Comparison of ENCODE assay signal across 29 cellular contexts in the genomic region with DNA sequence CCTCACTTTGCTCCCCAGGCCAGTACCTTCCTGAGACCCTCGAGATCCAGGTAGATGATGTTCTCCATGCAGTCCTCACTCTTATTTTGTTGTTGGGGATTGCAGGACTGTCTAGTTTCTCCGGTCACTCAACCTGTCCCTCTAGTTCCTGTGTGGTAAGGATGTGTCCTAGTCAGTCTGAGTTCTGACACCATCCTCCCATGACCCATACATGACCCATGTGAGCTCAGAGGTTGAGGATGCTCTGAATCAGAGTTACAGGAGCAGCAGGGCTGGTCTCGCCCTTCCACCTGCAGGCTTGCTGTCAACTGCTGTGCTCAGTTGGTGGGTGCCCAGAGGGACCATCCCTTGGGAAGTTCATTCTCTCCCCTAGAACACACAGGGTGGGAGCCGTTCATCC. TPM values are rescaled to one million over a fixed set of nuclear protein-coding genes. Genes with fewer than 3 reads are reported as not detected.
"Had no signal": no experiment of that assay in that cellular context is flagged by ENCODE, and none has a peak within 500 bp of the region (broad histone marks: within the 10 kb centered on the region; RNA-seq: fewer than 3 reads in every experiment).

No MANE protein-coding gene starts in this region.

- H3K27me3 ChIP-seq: ascending aorta, breast epithelium, dorsolateral prefrontal cortex, foreskin keratinocyte, gastrocnemius medialis, heart left ventricle had no signal

- H3K4me1 ChIP-seq: ascending aorta, breast epithelium, foreskin keratinocyte, gastrocnemius medialis, heart left ventricle had no signal

- DNase-seq: activated B cell treated with CpG ODN at 0.5 μM for 24 hours; activated CD4-positive, alpha-beta memory T cell treated with anti-CD3 and anti-CD28 coated beads for 36 hours; activated CD4-positive, alpha-beta T cell treated with anti-CD3 and anti-CD28 coated beads for 36 hours; activated CD4-positive, alpha-beta T cell treated with anti-CD3 and anti-CD28 coated beads, Interleukin-2, amount 10 ng/mL, durations not matched to agents 24 days and 14 days; activated CD8-positive, alpha-beta memory T cell treated with anti-CD3 and anti-CD28 coated beads, Interleukin-2, amount 50 U/mL, for 48 hours; activated gamma-delta T cell treated with Interleukin-2 at 50 U/mL for 16 hours; activated naive CD4-positive, alpha-beta T cell treated with anti-CD3 and anti-CD28 coated beads, Interleukin-2, amount 50 U/mL, for 16 hours; activated naive CD4-positive, alpha-beta T cell treated with Interleukin-2 at 50 U/mL for 16 hours; activated T-cell treated with anti-CD3 and anti-CD28 coated beads for 4 hours; activated T-cell treated with anti-CD3 and anti-CD28 coated beads, Interleukin-2, amount 50 U/mL, for 24 hours; activated T-cell treated with anti-CD3 and anti-CD28 coated beads, Interleukin-2, amount 50 U/mL, for 72 hours; dorsolateral prefrontal cortex; effector memory CD4-positive, alpha-beta T cell; endodermal cell; erythroblast; foreskin keratinocyte; gastrocnemius medialis; glutamatergic neuron; heart left ventricle; SW 1271; T-cell; T-helper 9 cell; WERI-Rb-1 had no signal

- H3K27ac ChIP-seq: ascending aorta, breast epithelium, coronary artery, dorsolateral prefrontal cortex, foreskin keratinocyte, gastrocnemius medialis, heart left ventricle, WERI-Rb-1 had no signal

- H3K36me3 ChIP-seq: ascending aorta, breast epithelium, gastrocnemius medialis, heart left ventricle, WERI-Rb-1 had no signal

- H3K4me3 ChIP-seq: ascending aorta, breast epithelium, coronary artery, dorsolateral prefrontal cortex, gastrocnemius medialis, heart left ventricle had no signal

- H3K9me3 ChIP-seq: ascending aorta, breast epithelium, gastrocnemius medialis, heart left ventricle had no signal

RNA-seq across cellular contexts. Expression of a gene that starts 11.9 kb away (rescaled TPM):
- total RNA-seq: activated B cell treated with CpG ODN at 0.5 μM for 24 hours; activated CD4-positive, alpha-beta memory T cell treated with anti-CD3 and anti-CD28 coated beads for 36 hours; activated CD4-positive, alpha-beta T cell treated with anti-CD3 and anti-CD28 coated beads for 36 hours; activated CD4-positive, alpha-beta T cell treated with anti-CD3 and anti-CD28 coated beads, Interleukin-2, amount 10 ng/mL, durations not matched to agents 24 days and 14 days; activated T-cell treated with anti-CD3 and anti-CD28 coated beads, Interleukin-2, amount 50 U/mL, for 72 hours; ascending aorta; breast epithelium; cardiac septum; cerebellum; dorsolateral prefrontal cortex; endodermal cell; foreskin keratinocyte; gastrocnemius medialis; heart left ventricle; T-cell; T-helper 2 cell treated with Interferon-gamma antibody and Interleukin-4, amounts not matched to agents 100 ng/mL and 5 ng/mL, for 36 hours had no signal
- polyA plus RNA-seq: foreskin keratinocyte, heart left ventricle had no signal

RNA-seq across cellular contexts. Expression of a gene that starts 26.4 kb away (rescaled TPM):
- total RNA-seq: activated B cell treated with CpG ODN at 0.5 μM for 24 hours; activated CD4-positive, alpha-beta memory T cell treated with anti-CD3 and anti-CD28 coated beads for 36 hours; activated CD4-positive, alpha-beta T cell treated with anti-CD3 and anti-CD28 coated beads for 36 hours; activated CD4-positive, alpha-beta T cell treated with anti-CD3 and anti-CD28 coated beads, Interleukin-2, amount 10 ng/mL, durations not matched to agents 24 days and 14 days; activated T-cell treated with anti-CD3 and anti-CD28 coated beads, Interleukin-2, amount 50 U/mL, for 72 hours; ascending aorta; breast epithelium; cardiac septum; cerebellum; dorsolateral prefrontal cortex; foreskin keratinocyte; gastrocnemius medialis; heart left ventricle; T-cell; T-helper 2 cell treated with Interferon-gamma antibody and Interleukin-4, amounts not matched to agents 100 ng/mL and 5 ng/mL, for 36 hours had no signal
- polyA plus RNA-seq: foreskin keratinocyte, heart left ventricle had no signal

RNA-seq across cellular contexts. Expression of a gene that starts 39.6 kb away (rescaled TPM):
- total RNA-seq: activated B cell treated with CpG ODN at 0.5 μM for 24 hours; activated CD4-positive, alpha-beta memory T cell treated with anti-CD3 and anti-CD28 coated beads for 36 hours; activated CD4-positive, alpha-beta T cell treated with anti-CD3 and anti-CD28 coated beads for 36 hours; activated CD4-positive, alpha-beta T cell treated with anti-CD3 and anti-CD28 coated beads, Interleukin-2, amount 10 ng/mL, durations not matched to agents 24 days and 14 days; activated T-cell treated with anti-CD3 and anti-CD28 coated beads, Interleukin-2, amount 50 U/mL, for 72 hours; ascending aorta; breast epithelium; cardiac septum; cerebellum; dorsolateral prefrontal cortex; endodermal cell; foreskin keratinocyte; gastrocnemius medialis; heart left ventricle; T-cell; T-helper 2 cell treated with Interferon-gamma antibody and Interleukin-4, amounts not matched to agents 100 ng/mL and 5 ng/mL, for 36 hours had no signal
- polyA plus RNA-seq: foreskin keratinocyte, heart left ventricle had no signal
